Comparison of ENCODE assay signal across 8 cellular contexts in the genomic region with DNA sequence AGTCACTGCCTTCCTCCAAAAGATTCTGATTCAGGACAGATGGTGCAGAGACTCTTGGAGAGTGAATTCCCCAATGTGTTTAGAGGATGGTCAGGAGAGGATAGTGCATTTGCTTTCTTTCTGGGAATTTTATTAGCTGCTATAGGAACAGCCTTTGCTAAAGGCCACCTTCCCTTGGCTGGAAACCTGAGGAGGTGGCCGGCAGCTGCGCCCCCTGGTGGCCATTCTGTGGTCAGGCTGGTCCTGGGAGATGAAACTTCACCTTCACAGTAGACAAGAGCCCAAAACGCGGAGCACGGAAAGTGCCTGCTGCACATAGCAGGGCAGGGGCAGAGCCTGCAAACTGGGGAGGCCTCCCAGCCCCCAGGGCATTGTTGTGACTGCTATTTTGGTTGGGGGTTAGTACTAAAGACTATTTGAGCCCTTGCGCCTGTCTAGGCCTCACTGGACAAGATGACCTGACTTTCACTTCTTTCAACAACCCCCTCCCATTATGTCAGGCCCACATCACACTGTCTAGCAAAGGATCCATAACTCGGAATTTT. TPM values are rescaled to one million over a fixed set of nuclear protein-coding genes. Genes with fewer than 3 reads are reported as not detected.
A peak's percentile ranks its signal among the peaks of the same experiment; 100 is the strongest.
DNase-seq lines count a peak whose midpoint lies in the region; ATAC-seq and TF ChIP-seq lines count a peak whose summit lies in the region.

No MANE protein-coding gene starts in this region.

- H3K27ac ChIP-seq in lung (ENCODE audit: low read depth in 1 of 2, low read length in 1 of 2) = no peak overlapping the region

- H3K36me3 ChIP-seq in lung (ENCODE audit: control insufficient read depth in 2 of 2, insufficient read depth in 2 of 2, low read length in 2 of 2) = peaks cover 0 to 8% of the 10 kb centered on the region in 2 donors

- H3K9me3 ChIP-seq in lung (ENCODE audit: control insufficient read depth in 2 of 2, insufficient read depth in 1 of 2, low read length in 1 of 2) = no peaks in the 10 kb centered on the region

- H3K27me3 ChIP-seq in lung (ENCODE audit: control insufficient read depth, insufficient read depth) = no peaks in the 10 kb centered on the region

- DNase-seq in C1 segment of cervical spinal cord (lab: John Stamatoyannopoulos, UW) (peak in 10 of 14 donors; percentile 7 to 67 (median 28)), NCI-H2171 treated with DMSO at 0.1 percent for 48 hours (lab: John Stamatoyannopoulos, UW) (peak; percentile 21), dermis blood vessel endothelial cell (peak; percentile 81), lung (ENCODE audit: low spot score) (peak; percentile 74)
- DNase-seq in activated CD4-positive, alpha-beta T cell treated with anti-CD3 and anti-CD28 coated beads, Interleukin-2, amount 50 U/mL, for 4 hours = peak; percentile 58 to 59
- peak; percentile 24 for DNase-seq in stimulated activated CD8-positive, alpha-beta memory T cell treated with anti-CD3 and anti-CD28 coated beads, Interleukin-12 subunit alpha, Interleukin-12 subunit beta, amount 100 ng/mL, for 4 hours (ENCODE audit: low read depth)

- 39 to 40% methylated on average over 7 of the region's 7 CpGs for WGBS in lung, 2 donors

- H3K4me3 ChIP-seq in lung = no peak overlapping the region

- ATAC-seq in GM19452 (IDR thresholded peaks at IDR 0.05; ENCODE audit: unreplicated experiment) (peak; percentile 63), lung (ENCODE audit: insufficient read depth, low FRiP score) (peak; percentile 39), HG02571 (IDR thresholded peaks at IDR 0.05; ENCODE audit: unreplicated experiment) (no peak)

- H3K4me1 ChIP-seq in lung (ENCODE audit: control insufficient read depth in 2 of 2, insufficient read depth in 2 of 2, low read length in 2 of 2) = peaks cover 0 to 15% of the 10 kb centered on the region in 2 donors

- peak; percentile 90 for TF ChIP-seq CTCF in lung (IDR thresholded peaks at IDR 0.05; ENCODE audit: control extremely low read depth, extremely low read depth)

RNA-seq across cellular contexts. Expression of gene SEC22C, which starts 34.3 kb away (rescaled TPM):
- total RNA-seq in dermis blood vessel endothelial cell (104 and 114 TPM in 2 replicates), lung (10 to 100 TPM; 35.1 to 61.4 TPM)
- polyA plus RNA-seq in lung = 10 to 100 TPM; 23.3 to 34.8 TPM

RNA-seq across cellular contexts. Expression of gene SS18L2, which starts 43.2 kb away (rescaled TPM):
- 23.4 and 46.5 TPM in 2 replicates for total RNA-seq in dermis blood vessel endothelial cell
- 10 to 100 TPM; 14.0 to 20.3 TPM for total RNA-seq in lung
- 10 to 100 TPM; 30.3 to 65.7 TPM for polyA plus RNA-seq in lung

RNA-seq across cellular contexts. Expression of gene VIPR1, which starts 45.0 kb away (rescaled TPM):
- total RNA-seq in dermis blood vessel endothelial cell (0.23 and 0.85 TPM in 2 replicates), lung (10 to 100 TPM; 24.8 to 77.0 TPM)
- 10 to 100 TPM; 52.9 to 89.8 TPM for polyA plus RNA-seq in lung

RNA-seq across cellular contexts. Expression of gene NKTR, which starts 53.0 kb away (rescaled TPM):
- total RNA-seq in dermis blood vessel endothelial cell = 61.7 and 133 TPM in 2 replicates
- total RNA-seq in lung = 100 to 1,000 TPM in 1 of 2 donors, 10 to 100 TPM in 1; 67.7 to 291 TPM
- polyA plus RNA-seq in lung = 10 to 100 TPM; 15.3 to 38.1 TPM

Comparison
In these comparisons a context has a peak if more than half of its experiments do, and no peak if none do; other contexts are left out.
1. DNase-seq: peak in every context shown above with its lines; median percentile 81 in dermis blood vessel endothelial cell; 74 in lung; 58 in activated CD4-positive, alpha-beta T cell treated with anti-CD3 and anti-CD28 coated beads, Interleukin-2, amount 50 U/mL, for 4 hours; 28 in C1 segment of cervical spinal cord; 24 in stimulated activated CD8-positive, alpha-beta memory T cell treated with anti-CD3 and anti-CD28 coated beads, Interleukin-12 subunit alpha, Interleukin-12 subunit beta, amount 100 ng/mL, for 4 hours; 21 in NCI-H2171 treated with DMSO at 0.1 percent for 48 hours.
2. RNA of gene VIPR1, which starts 45.0 kb away (total RNA-seq): 24.8 to 77.0 TPM in lung; 0.23 to 0.85 TPM in dermis blood vessel endothelial cell; every median in the first group is over 10 times any median in the second.